Comparison of ENCODE assay signal across 7 cellular contexts in genomic region chr14:99684356-99684952, GRCh38. TPM values are rescaled to one million over a fixed set of nuclear protein-coding genes. Genes with fewer than 3 reads are reported as not detected.
DNase-seq lines count a peak whose midpoint lies in the region; ATAC-seq and TF ChIP-seq lines count a peak whose summit lies in the region.

No MANE protein-coding gene starts in this region.

- H3K27me3 ChIP-seq in liver (ENCODE audit: control insufficient read depth in 4 of 4, insufficient read depth in 4 of 4, low read length in 3 of 4) (no peaks in the 10 kb centered on the region), upper lobe of left lung (no peaks in the 10 kb centered on the region)

- H3K4me3 ChIP-seq in liver (ENCODE audit: low read depth in 1 of 3, low read length in 3 of 3): peak overlapping the region in 2 of 3 donors; percentile 62 to 72
- H3K4me3 ChIP-seq in upper lobe of left lung: peak overlapping the region; percentile 51 to 94 (median 80)

- no peak overlapping the region for H3K27ac Mint-ChIP-seq in T-cell

- peak overlapping the region in 1 of 3 donors; percentile 87 for H3K4me3 Mint-ChIP-seq in T-cell

- H3K9me3 ChIP-seq in liver (ENCODE audit: control insufficient read depth in 4 of 4, low read length in 3 of 4) (no peaks in the 10 kb centered on the region), upper lobe of left lung (no peaks in the 10 kb centered on the region)

- H3K36me3 ChIP-seq in liver (ENCODE audit: control insufficient read depth in 4 of 4, insufficient read depth in 3 of 4, low read depth in 1 of 4, low read length in 3 of 4) (no peaks in the 10 kb centered on the region), upper lobe of left lung (no peaks in the 10 kb centered on the region)

- CTCF ChIA-PET in T-cell (lab: Charles Lee): interaction anchor here (0.5 to 1.0 kb wide), 9 partner anchors 10 to 508 kb away, joined by 3 to 11 read pairs (median 4); partner anchors contain the start of genes CCNK (in 1 of the 2), DEGS2 (in 1 of the 2) and SETD3 (in 1 of the 2)

- peaks cover 20 to 31% (median 25%) of the 10 kb centered on the region in 3 donors for H3K4me1 Mint-ChIP-seq in T-cell

- no peak overlapping the region for H3K9ac ChIP-seq in liver (ENCODE audit: low read depth in 1 of 2, low read length in 2 of 2)

- POLR2A ChIA-PET in T-cell (lab: Charles Lee): interaction anchor here in 1 of 2 donors (0.9 to 1.2 kb wide), 2 partner anchors 202 to 203 kb away, joined by 6 to 24 read pairs; partner anchors contain the start of genes CCNK and SETD3

- TF ChIP-seq EP300 in upper lobe of left lung (IDR thresholded peaks at IDR 0.05): no peak

- no peaks in the 10 kb centered on the region for H3K36me3 Mint-ChIP-seq in T-cell

- H3K27ac ChIP-seq in liver (ENCODE audit: low read depth in 1 of 2, low read length in 2 of 2) (no peak overlapping the region), upper lobe of left lung (peak overlapping the region in 2 of 4 donors; percentile 30 to 48)

- TF ChIP-seq CTCF in liver (IDR thresholded peaks at IDR 0.05; ENCODE audit: low read depth, low read length, missing input control) (no peak), upper lobe of left lung (IDR thresholded peaks at IDR 0.05) (no peak)

- no peaks in the 10 kb centered on the region for H3K9me3 Mint-ChIP-seq in T-cell

- peaks cover 6 to 15% (median 12%) of the 10 kb centered on the region in 4 donors for H3K4me1 ChIP-seq in liver (ENCODE audit: control insufficient read depth in 4 of 4, insufficient read depth in 4 of 4, low read length in 3 of 4)
- peaks cover 13 to 21% (median 15%) of the 10 kb centered on the region in 4 donors for H3K4me1 ChIP-seq in upper lobe of left lung

- TF ChIP-seq RAD21 in liver (IDR thresholded peaks at IDR 0.05): no peak

- peak; percentile 26 for ATAC-seq in GM18868 (IDR thresholded peaks at IDR 0.05; ENCODE audit: unreplicated experiment)
- peak; percentile 18 for ATAC-seq in HG02610 (IDR thresholded peaks at IDR 0.05; ENCODE audit: unreplicated experiment)
- peak; percentile 36 to 44 (median 38) for ATAC-seq in T-cell (replicated peaks in 1 of 4)
- ATAC-seq in upper lobe of left lung (ENCODE audit: low FRiP score in 2 of 2): no peak

- H3K27me3 Mint-ChIP-seq in T-cell: peaks cover 13 to 20% of the 10 kb centered on the region in 2 donors

- TF ChIP-seq POLR2A in upper lobe of left lung (IDR thresholded peaks at IDR 0.05): no peak

- 6% methylated on average over 51 of the region's 51 CpGs for WGBS in liver
- 8 to 21% methylated on average over 7 to 26 of the region's 51 CpGs for WGBS in upper lobe of left lung, 2 donors

- peak in 2 of 34 experiments; percentile 7 to 13 for DNase-seq in T-cell
- DNase-seq in upper lobe of left lung: no peak
- no peak for DNase-seq in NCI-H1930 (lab: John Stamatoyannopoulos, UW)
- no peak for DNase-seq in dedifferentiated amniotic fluid mesenchymal stem cell (ENCODE audit: extremely low spot score)

TF ChIP-seq in liver, 16 proteins besides CTCF, POLR2A, EP300 and RAD21:
- TF ChIP-seq, protein P1, sequence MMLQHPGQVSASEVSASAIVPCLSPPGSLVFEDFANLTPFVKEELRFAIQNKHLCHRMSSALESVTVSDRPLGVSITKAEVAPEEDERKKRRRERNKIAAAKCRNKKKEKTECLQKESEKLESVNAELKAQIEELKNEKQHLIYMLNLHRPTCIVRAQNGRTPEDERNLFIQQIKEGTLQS (IDR thresholded peaks at IDR 0.05): no peak
- no peak for TF ChIP-seq FOXA1 (IDR thresholded peaks at IDR 0.05)
- TF ChIP-seq TAF1 (conservative IDR thresholded peaks at IDR 0.05): no peak

RNA-seq across cellular contexts. Expression of gene CYP46A1, which starts 0.4 kb away (rescaled TPM):
- total RNA-seq in T-cell (under 1 TPM; 0.10 to 0.51 (median 0.39) TPM), liver (under 1 TPM; 0.14 to 0.92 TPM), upper lobe of left lung (10 to 100 TPM in 1 of 6 donors, 1 to 10 TPM in 2, under 1 TPM in 3; 0.15 to 12.6 (median 1.2) TPM)
- under 1 TPM; 0.43 to 0.53 TPM for polyA plus RNA-seq in liver

RNA-seq across cellular contexts. Expression of gene HHIPL1, which starts 39.5 kb away (rescaled TPM):
- total RNA-seq in T-cell: under 1 TPM; 0.05 to 0.35 (median 0.23) TPM
- 1 to 10 TPM; 1.0 to 1.7 TPM for total RNA-seq in liver
- under 1 TPM; 0.96 to 0.99 TPM for polyA plus RNA-seq in liver
- total RNA-seq in upper lobe of left lung: 1 to 10 TPM in 4 of 6 donors, under 1 TPM in 2; 0.61 to 2.2 (median 1.3) TPM

Comparison
In these comparisons a context has a peak if more than half of its experiments do, and no peak if none do; other contexts are left out.
1. ATAC-seq: peak in GM18868 (single experiment), HG02610 (single experiment) and T-cell (4 of 4); none in upper lobe of left lung (0 of 2).